In genomic region chr4:26380740-26381139, GRCh38 we compare ENCODE assay signal across 22 cellular contexts.
"Had no signal": no experiment of that assay in that cellular context is flagged by ENCODE, and none has a peak within 500 bp of the region (broad histone marks: within the 10 kb centered on the region; RNA-seq: fewer than 3 reads in every experiment).

No MANE protein-coding gene starts in this region.

- H3K27me3 ChIP-seq: SJSA1 had no signal

- H3K4me1 ChIP-seq: SJSA1 had no signal

- H3K27ac ChIP-seq: SJSA1 had no signal

- H3K4me3 ChIP-seq: SJSA1 had no signal

- DNase-seq: activated B cell treated with CpG ODN at 0.5 μM for 24 hours; activated CD4-positive, alpha-beta T cell treated with anti-CD3 and anti-CD28 coated beads for 1 hour; activated CD4-positive, alpha-beta T cell treated with anti-CD3 and anti-CD28 coated beads, Interleukin-2, amount 10 ng/mL, durations not matched to agents 24 days and 14 days; activated CD4-positive, alpha-beta T cell treated with anti-CD3 and anti-CD28 coated beads, Interleukin-2, amount 50 U/mL, for 48 hours; activated CD8-positive, alpha-beta memory T cell treated with anti-CD3 and anti-CD28 coated beads, Interleukin-2, amount 10 ng/mL, durations not matched to agents 7 days and 5 days; activated effector memory CD4-positive, alpha-beta T cell treated with Interleukin-2 at 50 U/mL for 16 hours; activated naive CD4-positive, alpha-beta T cell treated with Interleukin-2 at 50 U/mL for 16 hours; activated naive CD8-positive, alpha-beta T cell treated with anti-CD3 and anti-CD28 coated beads, Interleukin-2, amount 50 U/mL, for 24 hours; activated T-cell treated with anti-CD3 and anti-CD28 coated beads, Interleukin-2, amount 50 U/mL, for 24 hours; amygdala; NCI-H1048; NCI-H146; NCI-H187 treated with DMSO at 0.1 percent for 48 hours; NCI-H2081 treated with DMSO at 0.1 percent for 48 hours; NCI-H2227 treated with DMSO at 0.1 percent for 48 hours; NCI-H82; NK-92 treated with Interleukin-12 subunit alpha and Interleukin-12 subunit beta, amount 100 ng/mL, for 24 hours; SHP77; T-helper 17 cell; T-helper 9 cell had no signal

- H3K9me3 ChIP-seq: SJSA1 had no signal

- ATAC-seq: activated CD8-positive, alpha-beta memory T cell treated with anti-CD3 and anti-CD28 coated beads, Interleukin-2, amount 10 ng/mL, durations not matched to agents 7 days and 5 days; activated naive CD4-positive, alpha-beta T cell treated with anti-CD3 and anti-CD28 coated beads, Interleukin-2, amount 50 U/mL, for 72 hours; activated naive CD8-positive, alpha-beta T cell treated with anti-CD3 and anti-CD28 coated beads, Interleukin-2, amount 50 U/mL, for 24 hours; T-helper 17 cell had no signal

- H3K36me3 ChIP-seq: SJSA1 had no signal
